Comparison of ENCODE assay signal across 1 cellular context in genomic region chr13:97976551-97977375, GRCh38.
TF ChIP-seq lines count a peak whose summit lies in the region.

No MANE protein-coding gene starts in this region.

TF ChIP-seq in HepG2, 621 proteins besides CTCF, POLR2A, EP300 and RAD21 (continued from another document):
- no peak for TF ChIP-seq REST (IDR thresholded peaks at IDR 0.05; ENCODE audit: borderline replicate concordance in 1 of 2, low read depth in 1 of 2, low read length in 2 of 2)
- TF ChIP-seq ZNF18 (CRISPR knock-in tag; IDR thresholded peaks at IDR 0.05; ENCODE audit: insufficient replicate concordance) = peak; percentile 41
- peak; percentile 56; the same call in 1 of the 2 replicates for TF ChIP-seq MEIS1 (CRISPR knock-in tag; IDR thresholded peaks at IDR 0.05; ENCODE audit: borderline replicate concordance)
- TF ChIP-seq E2F1 (CRISPR knock-in tag; IDR thresholded peaks at IDR 0.05) = no peak
- peak; percentile 33; the same call in 1 of the 2 replicates for TF ChIP-seq ZNF446 (CRISPR knock-in tag; IDR thresholded peaks at IDR 0.05)
- no peak for TF ChIP-seq ZNF704 (CRISPR knock-in tag; IDR thresholded peaks at IDR 0.05; ENCODE audit: borderline replicate concordance)
- no peak for TF ChIP-seq PLSCR1 (CRISPR knock-in tag; IDR thresholded peaks at IDR 0.05; ENCODE audit: borderline replicate concordance)
- TF ChIP-seq POLR2AphosphoS5 (IDR thresholded peaks at IDR 0.05; ENCODE audit: low read depth, low read length) = peak; percentile 50
- peak; percentile 56 for TF ChIP-seq RBFOX2 (IDR thresholded peaks at IDR 0.05; ENCODE audit: low read depth, low read length)
- no peak for TF ChIP-seq CERS6 (CRISPR knock-in tag; IDR thresholded peaks at IDR 0.05)
- TF ChIP-seq RFX3 (CRISPR knock-in tag; IDR thresholded peaks at IDR 0.05) = no peak
